ENCODE assay signal across 14 cellular contexts in the genomic region with DNA sequence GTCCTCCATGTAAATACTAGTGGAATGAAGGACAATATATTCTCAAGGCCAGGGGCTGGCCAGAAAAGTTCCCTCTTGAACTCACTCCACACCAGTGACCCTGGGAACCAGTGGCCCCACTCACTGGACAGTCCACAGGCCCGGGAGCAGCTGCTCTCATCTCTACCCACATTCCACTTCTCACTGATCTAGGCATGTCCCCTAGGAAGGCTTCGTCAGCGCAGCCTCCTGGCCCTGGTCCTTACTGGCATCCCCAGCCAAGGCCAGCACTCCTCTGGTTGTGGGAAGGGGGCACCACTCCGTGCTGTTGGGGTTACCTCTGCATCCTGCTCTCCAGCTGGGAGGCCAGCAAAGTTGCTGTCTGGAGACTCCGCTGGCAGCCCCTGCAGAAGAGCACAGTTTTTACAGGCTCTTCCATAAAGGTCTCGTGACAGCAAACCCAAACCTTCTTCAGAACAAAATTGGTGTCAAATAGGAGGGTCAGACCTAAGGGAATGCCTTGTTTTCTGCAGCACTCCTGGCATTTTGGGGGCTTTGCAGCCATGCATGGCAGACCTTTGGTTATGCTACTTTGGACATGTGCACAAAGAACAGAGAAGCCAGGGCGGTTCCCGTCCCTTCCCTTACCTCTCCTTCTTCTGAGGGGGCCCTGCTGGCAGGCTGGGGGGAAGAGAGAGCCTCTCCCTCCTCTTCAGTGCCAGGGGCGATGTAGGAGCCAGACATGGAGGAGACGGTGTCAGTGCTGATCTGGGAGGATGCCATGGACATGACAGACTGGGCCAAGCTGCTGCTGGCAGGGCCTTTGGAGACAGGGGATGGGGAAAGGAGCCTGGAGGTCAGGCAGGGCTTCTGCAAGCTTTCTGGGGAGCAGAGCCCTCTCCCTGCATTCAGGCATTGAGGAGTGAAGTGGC. TPM values are rescaled to one million over a fixed set of nuclear protein-coding genes. Genes with fewer than 3 reads are reported as not detected.
"Had no signal": no experiment of that assay in that cellular context is flagged by ENCODE, and none has a peak within 500 bp of the region (broad histone marks: within the 10 kb centered on the region; RNA-seq: fewer than 3 reads in every experiment).

No MANE protein-coding gene starts in this region.

- H3K27ac ChIP-seq: esophagus squamous epithelium, parathyroid adenoma, transverse colon had no signal

- H3K4me3 Mint-ChIP-seq: activated CD4-positive, alpha-beta memory T cell treated with anti-CD3 and anti-CD28 coated beads, Interleukin-2, amount 10 ng/mL, durations not matched to agents 7 days and 5 days; activated naive CD8-positive, alpha-beta T cell treated with anti-CD3 and anti-CD28 coated beads, Interleukin-2, amount 10 ng/mL, durations not matched to agents 7 days and 5 days; immature natural killer cell; neural crest cell; stimulated activated naive B cell treated with anti-CD40 and anti-IgM and Interleukin-4, amounts not matched to agents 10 μg/mL and 1 μg/mL and 100 μg/mL, for 72 hours had no signal

- H3K9ac ChIP-seq: parathyroid adenoma had no signal

- DNase-seq: activated CD4-positive, alpha-beta memory T cell treated with anti-CD3 and anti-CD28 coated beads, Interleukin-2, amount 10 ng/mL, durations not matched to agents 7 days and 5 days; activated CD8-positive, alpha-beta memory T cell treated with anti-CD3 and anti-CD28 coated beads, Interleukin-2, amount 50 U/mL, for 48 hours; activated naive CD8-positive, alpha-beta T cell treated with anti-CD3 and anti-CD28 coated beads, Interleukin-2, amount 10 ng/mL, durations not matched to agents 7 days and 5 days; aorta; esophagus squamous epithelium; immature natural killer cell; mammary epithelial cell; stimulated activated naive B cell treated with anti-CD40 and anti-IgM and Interleukin-4, amounts not matched to agents 10 μg/mL and 1 μg/mL and 100 μg/mL, for 72 hours; SW 1271; transverse colon had no signal

- H3K79me2 ChIP-seq: parathyroid adenoma had no signal

- H3K9me3 ChIP-seq: esophagus squamous epithelium, transverse colon had no signal

- H3K27me3 Mint-ChIP-seq: activated CD4-positive, alpha-beta memory T cell treated with anti-CD3 and anti-CD28 coated beads, Interleukin-2, amount 10 ng/mL, durations not matched to agents 7 days and 5 days; activated naive CD8-positive, alpha-beta T cell treated with anti-CD3 and anti-CD28 coated beads, Interleukin-2, amount 10 ng/mL, durations not matched to agents 7 days and 5 days had no signal

- H3K4me1 Mint-ChIP-seq: stimulated activated naive B cell treated with anti-CD40 and anti-IgM and Interleukin-4, amounts not matched to agents 10 μg/mL and 1 μg/mL and 100 μg/mL, for 72 hours had no signal

- H3K4me1 ChIP-seq: parathyroid adenoma had no signal

- H3K27me3 ChIP-seq: esophagus squamous epithelium, transverse colon had no signal

- H3K9me3 Mint-ChIP-seq: activated CD4-positive, alpha-beta memory T cell treated with anti-CD3 and anti-CD28 coated beads, Interleukin-2, amount 10 ng/mL, durations not matched to agents 7 days and 5 days; activated naive CD8-positive, alpha-beta T cell treated with anti-CD3 and anti-CD28 coated beads, Interleukin-2, amount 10 ng/mL, durations not matched to agents 7 days and 5 days; activated T-helper 2 cell treated with anti-CD3 and anti-CD28 coated beads, Interferon-gamma antibody, Interleukin-2, Interleukin-4, amounts not matched to agents 10 μg/mL and 5 μg/mL and 100 μg/mL, durations not matched to agents 14 hours and 24 hours and 36 hours; immature natural killer cell; neural crest cell; stimulated activated naive B cell treated with anti-CD40 and anti-IgM and Interleukin-4, amounts not matched to agents 10 μg/mL and 1 μg/mL and 100 μg/mL, for 72 hours had no signal

- H3K4me3 ChIP-seq: esophagus squamous epithelium, transverse colon had no signal

- ATAC-seq: stimulated activated naive B cell treated with anti-CD40 and anti-IgM and Interleukin-4, amounts not matched to agents 10 μg/mL and 1 μg/mL and 100 μg/mL, for 72 hours had no signal

- H2AFZ ChIP-seq: parathyroid adenoma had no signal

- H3K36me3 ChIP-seq: esophagus squamous epithelium had no signal

- H3K27ac Mint-ChIP-seq: activated CD4-positive, alpha-beta memory T cell treated with anti-CD3 and anti-CD28 coated beads, Interleukin-2, amount 10 ng/mL, durations not matched to agents 7 days and 5 days; activated naive CD8-positive, alpha-beta T cell treated with anti-CD3 and anti-CD28 coated beads, Interleukin-2, amount 10 ng/mL, durations not matched to agents 7 days and 5 days; activated T-helper 2 cell treated with anti-CD3 and anti-CD28 coated beads, Interferon-gamma antibody, Interleukin-2, Interleukin-4, amounts not matched to agents 10 μg/mL and 5 μg/mL and 100 μg/mL, durations not matched to agents 14 hours and 24 hours and 36 hours; immature natural killer cell; stimulated activated naive B cell treated with anti-CD40 and anti-IgM and Interleukin-4, amounts not matched to agents 10 μg/mL and 1 μg/mL and 100 μg/mL, for 72 hours had no signal

RNA-seq across cellular contexts. Expression of gene FOXJ1, which starts 14.1 kb away (rescaled TPM):
- total RNA-seq: aorta, mammary epithelial cell, subcutaneous adipose tissue had no signal
- polyA plus RNA-seq: aorta, immature natural killer cell, mammary epithelial cell had no signal
